ENCODE assay signal across 10 cellular contexts in the genomic region with DNA sequence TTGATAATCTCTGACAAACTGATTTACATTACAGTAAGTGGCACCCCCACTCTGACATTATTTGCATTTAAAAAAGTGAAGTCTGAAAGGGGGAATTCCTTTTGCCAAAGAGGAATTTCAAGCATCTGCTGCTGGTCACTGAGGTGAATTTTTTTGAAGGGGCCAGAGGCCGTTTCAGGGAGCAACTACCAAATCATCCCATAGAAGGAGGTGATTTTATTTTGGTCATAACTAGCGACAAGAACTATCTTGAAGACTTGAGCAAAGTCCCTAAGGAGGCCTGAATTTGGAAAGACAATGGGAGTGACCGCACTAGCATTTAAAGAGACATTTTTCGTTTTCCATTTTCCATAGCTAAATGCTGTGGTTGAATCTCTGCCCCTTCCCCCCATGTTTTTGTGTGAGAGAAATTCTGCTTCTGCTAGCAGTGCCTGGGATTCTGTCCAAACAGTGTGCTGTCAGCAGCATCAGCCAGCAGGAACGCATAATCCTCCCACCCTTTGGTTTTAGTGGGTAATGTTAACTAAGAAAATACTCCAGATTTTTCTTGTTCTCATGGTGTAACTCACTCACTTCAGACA.
DNase-seq lines count a peak whose midpoint lies in the region; TF ChIP-seq lines count a peak whose summit lies in the region.
"Had no signal": no experiment of that assay in that cellular context is flagged by ENCODE, and none has a peak within 500 bp of the region (broad histone marks: within the 10 kb centered on the region; RNA-seq: fewer than 3 reads in every experiment).

No MANE protein-coding gene starts in this region.

- H3K4me1 Mint-ChIP-seq in brain, result peaks cover 30% of the 10 kb centered on the region

- peaks cover 4% of the 10 kb centered on the region for H3K27me3 Mint-ChIP-seq in brain
- H3K27me3 Mint-ChIP-seq: activated CD4-positive, alpha-beta memory T cell treated with anti-CD3 and anti-CD28 coated beads for 36 hours had no signal

- no CpG with 5 or more reads among the region's 5 CpGs for WGBS in iPS DF 6.9 (ENCODE audit: insufficient coverage, insufficient read length)
- WGBS in smooth muscle cell (ENCODE audit: low lambda C conversion rate), result 13% methylated on average over 5 of the region's 5 CpGs

- peak overlapping the region in 4 of 5 experiments; percentile 49 to 59 (median 53) for H3K4me3 Mint-ChIP-seq in brain
- H3K4me3 Mint-ChIP-seq: activated CD4-positive, alpha-beta memory T cell treated with anti-CD3 and anti-CD28 coated beads for 36 hours had no signal

- peaks cover 15 to 23% (median 20%) of the 10 kb centered on the region in 5 experiments for H3K9me3 Mint-ChIP-seq in brain

- H3K27me3 ChIP-seq in iPS DF 6.9 (ENCODE audit: control insufficient read depth, insufficient read depth, low read length) (no peaks in the 10 kb centered on the region), smooth muscle cell (ENCODE audit: low read depth) (no peaks in the 10 kb centered on the region), PC-9 (ENCODE audit: insufficient read depth, low read depth) (no peaks in the 10 kb centered on the region)

- peak; percentile 67 for DNase-seq in HFF-Myc (ENCODE audit: extremely low read depth, low read depth)
- DNase-seq in iPS DF 6.9 (ENCODE audit: low read depth, low spot score), result no peak
- no peak for DNase-seq in smooth muscle cell (lab: John Stamatoyannopoulos, UW; ENCODE audit: unreplicated experiment)
- DNase-seq in COR-L47 (lab: John Stamatoyannopoulos, UW), result no peak
- DNase-seq in NCI-H2081 (lab: John Stamatoyannopoulos, UW), result no peak
- no peak for DNase-seq in GM13976 (ENCODE audit: low spot score)
- DNase-seq in PC-9, result no peak
- DNase-seq: activated CD4-positive, alpha-beta memory T cell treated with anti-CD3 and anti-CD28 coated beads for 36 hours had no signal

- in situ Hi-C loops in GM13976 (cut with MboI; ENCODE audit: low sequenced_read_pairs, unreplicated experiment), result no loop called here

- intact Hi-C loops in PC-9 (cut with micrococcal nuclease; ENCODE audit: unreplicated experiment), result loop anchor here (10.0 kb wide), 1 partner anchor 59 kb away; no protein-coding TSS in a partner anchor

- POLR2A ChIA-PET in PC-9 (lab: Charles Lee; ENCODE audit: unreplicated experiment), result interaction anchor here (0.6 kb wide), 1 partner anchor 107 kb away, joined by 3 read pairs; no protein-coding TSS in a partner anchor

- H3K9ac ChIP-seq in smooth muscle cell (ENCODE audit: low read depth), result peak overlapping the region; percentile 63

- CTCF ChIA-PET in PC-9 (lab: Charles Lee), result no interaction called here

- no TSS peak for BruUV-seq in PC-9 (replicated peaks; lab: Mats Ljungman, UMichigan)

- H3K36me3 ChIP-seq in iPS DF 6.9 (ENCODE audit: control insufficient read depth, insufficient read depth, low read length) (peaks cover 3% of the 10 kb centered on the region; the same call in 1 of the 2 replicates), smooth muscle cell (ENCODE audit: low read depth) (no peaks in the 10 kb centered on the region), PC-9 (ENCODE audit: low read depth) (no peaks in the 10 kb centered on the region)

- H4K20me1 ChIP-seq in smooth muscle cell (ENCODE audit: low read depth) (no peaks in the 10 kb centered on the region), PC-9 (ENCODE audit: insufficient read depth) (no peaks in the 10 kb centered on the region)

- H3K9me3 ChIP-seq in iPS DF 6.9 (ENCODE audit: control insufficient read depth, insufficient read depth, low read length) (no peaks in the 10 kb centered on the region; the same call in 1 of the 2 replicates), smooth muscle cell (replicated peaks; ENCODE audit: low read depth) (no peaks in the 10 kb centered on the region), PC-9 (ENCODE audit: insufficient read depth, low read depth) (no peaks in the 10 kb centered on the region)

- H3K4me1 ChIP-seq in iPS DF 6.9 (ENCODE audit: control insufficient read depth, insufficient read depth, low read length), result no peaks in the 10 kb centered on the region
- H3K4me1 ChIP-seq in smooth muscle cell (ENCODE audit: low read depth), result peaks cover 19% of the 10 kb centered on the region
- no peaks in the 10 kb centered on the region for H3K4me1 ChIP-seq in PC-9 (replicated peaks; ENCODE audit: insufficient read depth)

- peak overlapping the region; percentile 72 to 91 (median 89) for H3K27ac Mint-ChIP-seq in brain
- H3K27ac Mint-ChIP-seq: activated CD4-positive, alpha-beta memory T cell treated with anti-CD3 and anti-CD28 coated beads for 36 hours had no signal

- H2AFZ ChIP-seq in smooth muscle cell (ENCODE audit: low read depth) (peak overlapping the region; percentile 59), PC-9 (no peak overlapping the region)

- H3K4me3 ChIP-seq in HFF-Myc (replicated peaks; ENCODE audit: low read depth, low read length) (no peak overlapping the region), iPS DF 6.9 (ENCODE audit: low read length) (no peak overlapping the region), smooth muscle cell (peak overlapping the region; percentile 15), PC-9 (no peak overlapping the region)

- H3K79me2 ChIP-seq in smooth muscle cell (ENCODE audit: low read depth) (no peaks in the 10 kb centered on the region), PC-9 (ENCODE audit: low read depth) (no peaks in the 10 kb centered on the region)

- H3K27ac ChIP-seq in iPS DF 6.9 (ENCODE audit: low read length) (peak overlapping the region; percentile 95), smooth muscle cell (ENCODE audit: low read depth) (peak overlapping the region; percentile 87), PC-9 (no peak overlapping the region)
- H3K27ac ChIP-seq: epithelial cell of prostate had no signal

- H3K4me2 ChIP-seq in smooth muscle cell (peak overlapping the region; percentile 70), PC-9 (no peak overlapping the region)

- H3F3A ChIP-seq in smooth muscle cell (ENCODE audit: low read depth) (no peaks in the 10 kb centered on the region), PC-9 (ENCODE audit: insufficient read depth, low read depth) (no peaks in the 10 kb centered on the region)

- no peaks in the 10 kb centered on the region for H3K9me2 ChIP-seq in PC-9 (ENCODE audit: insufficient read depth)

- peaks cover 7% of the 10 kb centered on the region for H3K36me3 Mint-ChIP-seq in brain

- no peak for TF ChIP-seq CTCF in HFF-Myc (IDR thresholded peaks at IDR 0.05; ENCODE audit: low read depth, low read length, missing control alignments)
- no peak for TF ChIP-seq CTCF in brain (conservative IDR thresholded peaks at IDR 0.05)
- no peak for TF ChIP-seq CTCF in smooth muscle cell (IDR thresholded peaks at IDR 0.05; ENCODE audit: borderline replicate concordance, insufficient read depth, poor library complexity, severe bottlenecking)
- TF ChIP-seq CTCF in GM13976 (IDR thresholded peaks at IDR 0.05; ENCODE audit: borderline replicate concordance, control extremely low read depth, extremely low read depth, insufficient read depth, missing control alignments), result no peak
- no peak for TF ChIP-seq CTCF in PC-9 (conservative IDR thresholded peaks at IDR 0.05)
